29 cellular contexts compared by ENCODE assay signal in the genomic region with DNA sequence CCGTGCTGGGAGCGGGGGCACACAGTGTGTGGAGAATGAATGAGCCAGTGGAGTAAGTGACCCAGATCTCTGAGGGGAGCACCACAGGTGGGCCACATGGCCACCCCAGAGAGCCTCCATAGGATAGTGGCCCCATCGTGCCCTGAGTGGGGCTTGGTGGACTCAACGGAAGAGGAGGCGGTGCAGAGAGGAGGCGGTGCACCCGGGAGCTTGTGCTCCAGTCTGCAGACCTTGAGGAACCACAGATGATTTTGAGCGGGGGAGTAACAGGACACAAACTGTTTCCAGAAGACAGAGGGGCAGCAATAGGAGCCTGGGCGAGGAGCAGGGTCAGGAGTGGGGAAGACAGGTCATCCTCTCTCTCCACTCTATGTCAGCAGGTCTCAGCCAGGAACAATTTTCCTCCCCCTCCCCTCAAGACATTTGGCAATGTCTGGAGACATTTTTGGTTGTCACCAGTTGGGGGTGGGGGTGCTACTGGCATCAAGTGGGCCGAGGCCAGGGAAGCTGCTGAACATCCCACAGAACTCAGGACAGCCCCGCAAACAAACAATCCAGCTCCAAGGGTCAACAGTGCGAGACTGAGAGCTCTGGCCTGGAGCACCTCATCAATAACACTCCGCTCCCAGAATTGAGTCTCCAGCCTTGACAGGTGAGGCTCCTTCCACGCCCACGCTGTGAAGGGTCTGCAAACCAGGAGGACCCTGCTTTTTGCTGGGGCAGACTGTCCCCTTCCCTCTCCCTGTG.
"Had no signal": no experiment of that assay in that cellular context is flagged by ENCODE, and none has a peak within 500 bp of the region (broad histone marks: within the 10 kb centered on the region; RNA-seq: fewer than 3 reads in every experiment).

No MANE protein-coding gene starts in this region.

- H3K4me3 ChIP-seq: breast epithelium, esophagus squamous epithelium, heart right ventricle, left lung, right atrium auricular region, spleen, thoracic aorta, uterus had no signal

- H3K27ac ChIP-seq: breast epithelium, epithelial cell of prostate, heart right ventricle, left lung, parathyroid adenoma, right atrium auricular region, spleen, thoracic aorta, uterus had no signal

- H3K4me1 Mint-ChIP-seq: activated CD4-positive, alpha-beta T cell treated with anti-CD3 and anti-CD28 coated beads for 36 hours; central memory CD8-positive, alpha-beta T cell; neural crest cell; T-cell had no signal

- H3K9me3 ChIP-seq: breast epithelium, esophagus squamous epithelium, heart right ventricle, left lung, right atrium auricular region, spleen, thoracic aorta, uterus had no signal

- H3K36me3 Mint-ChIP-seq: activated CD8-positive, alpha-beta memory T cell treated with anti-CD3 and anti-CD28 coated beads, Interleukin-2, amount 10 ng/mL, durations not matched to agents 7 days and 5 days; activated naive CD4-positive, alpha-beta T cell treated with anti-CD3 and anti-CD28 coated beads, Interleukin-2, amount 50 U/mL, for 72 hours; mesothelial cell of epicardium; naive thymus-derived CD4-positive, alpha-beta T cell; T-cell; type B pancreatic cell had no signal

- DNase-seq: activated CD4-positive, alpha-beta T cell treated with anti-CD3 and anti-CD28 coated beads for 36 hours; activated CD4-positive, CD25-positive, alpha-beta regulatory T cell; activated CD8-positive, alpha-beta memory T cell treated with anti-CD3 and anti-CD28 coated beads, Interleukin-2, amount 10 ng/mL, durations not matched to agents 7 days and 5 days; activated CD8-positive, alpha-beta T cell treated with anti-CD3 and anti-CD28 coated beads, Interleukin-2, amount 10 ng/mL, durations not matched to agents 7 days and 5 days; activated naive CD4-positive, alpha-beta T cell; activated T-cell treated with anti-CD3 and anti-CD28 coated beads, Interleukin-2, amount 50 U/mL, for 72 hours; esophagus squamous epithelium; foreskin melanocyte; heart right ventricle; kidney glomerular epithelial cell; left lung; naive thymus-derived CD4-positive, alpha-beta T cell; occipital lobe; spleen; stimulated activated naive CD4-positive, alpha-beta T cell treated with Interleukin-2 at 50 U/mL for 16 hours; T-cell; uterus had no signal

- H2AFZ ChIP-seq: parathyroid adenoma had no signal

- ATAC-seq: activated CD4-positive, alpha-beta T cell treated with anti-CD3 and anti-CD28 coated beads for 36 hours; activated CD8-positive, alpha-beta memory T cell treated with anti-CD3 and anti-CD28 coated beads, Interleukin-2, amount 10 ng/mL, durations not matched to agents 7 days and 5 days; activated CD8-positive, alpha-beta T cell treated with anti-CD3 and anti-CD28 coated beads, Interleukin-2, amount 10 ng/mL, durations not matched to agents 7 days and 5 days; activated naive CD4-positive, alpha-beta T cell treated with anti-CD3 and anti-CD28 coated beads, Interleukin-2, amount 50 U/mL, for 72 hours; activated T-cell treated with anti-CD3 and anti-CD28 coated beads, Interleukin-2, amount 50 U/mL, for 72 hours; heart right ventricle; naive thymus-derived CD4-positive, alpha-beta T cell; T-cell had no signal

- H3K4me1 ChIP-seq: breast epithelium, parathyroid adenoma, uterus had no signal

- H3K27ac Mint-ChIP-seq: activated CD4-positive, alpha-beta T cell treated with anti-CD3 and anti-CD28 coated beads for 36 hours; activated CD8-positive, alpha-beta memory T cell treated with anti-CD3 and anti-CD28 coated beads, Interleukin-2, amount 10 ng/mL, durations not matched to agents 7 days and 5 days; activated CD8-positive, alpha-beta T cell treated with anti-CD3 and anti-CD28 coated beads, Interleukin-2, amount 10 ng/mL, durations not matched to agents 7 days and 5 days; activated naive CD4-positive, alpha-beta T cell treated with anti-CD3 and anti-CD28 coated beads, Interleukin-2, amount 50 U/mL, for 72 hours; activated T-cell treated with anti-CD3 and anti-CD28 coated beads, Interleukin-2, amount 50 U/mL, for 72 hours; dendritic cell treated with granulocyte-macrophage colony-stimulating factor and Interleukin-4, amounts not matched to agents 40 ng/mL and 50 ng/mL, for 4 days; mesothelial cell of epicardium; naive thymus-derived CD4-positive, alpha-beta T cell; T-cell; T-helper 2 cell treated with Interferon-gamma antibody and Interleukin-4, amounts not matched to agents 5 μg/mL and 100 μg/mL, for 36 hours; type B pancreatic cell had no signal

- H3K27me3 ChIP-seq: breast epithelium, heart right ventricle, right atrium auricular region, uterus had no signal

- H3K4me3 Mint-ChIP-seq: activated CD4-positive, alpha-beta T cell treated with anti-CD3 and anti-CD28 coated beads for 36 hours; activated CD8-positive, alpha-beta memory T cell treated with anti-CD3 and anti-CD28 coated beads, Interleukin-2, amount 10 ng/mL, durations not matched to agents 7 days and 5 days; activated CD8-positive, alpha-beta T cell treated with anti-CD3 and anti-CD28 coated beads, Interleukin-2, amount 10 ng/mL, durations not matched to agents 7 days and 5 days; activated T-cell treated with anti-CD3 and anti-CD28 coated beads, Interleukin-2, amount 50 U/mL, for 72 hours; central memory CD8-positive, alpha-beta T cell; dendritic cell treated with granulocyte-macrophage colony-stimulating factor and Interleukin-4, amounts not matched to agents 40 ng/mL and 50 ng/mL, for 4 days; mesothelial cell of epicardium; naive thymus-derived CD4-positive, alpha-beta T cell; neural crest cell; T-cell; T-helper 2 cell treated with Interferon-gamma antibody and Interleukin-4, amounts not matched to agents 5 μg/mL and 100 μg/mL, for 36 hours; type B pancreatic cell had no signal

- H3K36me3 ChIP-seq: breast epithelium, esophagus squamous epithelium, heart right ventricle, left lung, right atrium auricular region, spleen, thoracic aorta, uterus had no signal

- H3K9ac ChIP-seq: parathyroid adenoma had no signal

- H3K27me3 Mint-ChIP-seq: dendritic cell treated with granulocyte-macrophage colony-stimulating factor and Interleukin-4, amounts not matched to agents 40 ng/mL and 50 ng/mL, for 4 days had no signal
